In the genomic region with DNA sequence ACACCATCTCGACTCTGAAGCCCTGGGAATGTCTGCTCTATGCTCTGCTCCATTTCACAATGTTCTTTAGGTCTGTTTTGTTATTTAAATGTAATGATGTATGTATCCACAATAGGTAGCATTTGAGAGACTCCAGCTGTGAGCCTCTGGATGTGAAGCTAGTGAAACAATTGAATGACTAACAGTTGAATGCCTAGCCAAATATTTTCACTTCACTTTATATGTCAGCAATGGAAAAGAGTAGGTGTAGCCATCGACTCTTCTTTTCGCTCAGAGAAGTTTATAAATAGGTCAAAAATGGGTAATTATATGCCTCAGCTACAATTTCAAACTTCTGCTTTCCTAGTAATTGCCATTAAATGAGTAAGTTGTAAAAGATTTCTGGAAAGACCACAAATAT, we compare ENCODE assay signal across 18 cellular contexts.
DNase-seq lines count a peak whose midpoint lies in the region; ATAC-seq, FAIRE-seq and TF ChIP-seq lines count a peak whose summit lies in the region.
"Had no signal": no experiment of that assay in that cellular context is flagged by ENCODE, and none has a peak within 500 bp of the region (broad histone marks: within the 10 kb centered on the region; RNA-seq: fewer than 3 reads in every experiment).

No MANE protein-coding gene starts in this region.

- TF ChIP-seq CTCF in BJ (IDR thresholded peaks at IDR 0.05; ENCODE audit: insufficient read depth, low read depth, low read length) (no peak), psoas muscle (IDR thresholded peaks at IDR 0.05) (no peak)

- POLR2A ChIA-PET in BJ (lab: Charles Lee), result interaction anchor here (0.6 to 0.7 kb wide), 2 partner anchors 48 to 150 kb away, joined by 3 to 4 read pairs; no protein-coding TSS in a partner anchor

- no peaks in the 10 kb centered on the region for H3K36me3 ChIP-seq in BJ (ENCODE audit: control insufficient read depth, insufficient read depth, low read length)
- no peaks in the 10 kb centered on the region for H3K36me3 ChIP-seq in psoas muscle (ENCODE audit: insufficient read depth in 1 of 2, low read depth in 1 of 2)
- H3K36me3 ChIP-seq: ovary had no signal

- peak overlapping the region; percentile 10 for H3K27ac Mint-ChIP-seq in activated T-helper 1 cell treated with anti-CD3 and anti-CD28 coated beads, Interleukin-12 subunit alpha, Interleukin-12 subunit beta, Interleukin-2, Interleukin-4 antibody, amounts not matched to agents 30 ng/mL and 10 ng/mL and 1 ng/mL, durations not matched to agents 14 hours and 24 hours and 36 hours
- H3K27ac Mint-ChIP-seq: B cell, T-cell had no signal

- peaks cover 1% of the 10 kb centered on the region for H3K36me3 Mint-ChIP-seq in activated T-helper 1 cell treated with anti-CD3 and anti-CD28 coated beads, Interleukin-12 subunit alpha, Interleukin-12 subunit beta, Interleukin-2, Interleukin-4 antibody, amounts not matched to agents 30 ng/mL and 10 ng/mL and 1 ng/mL, durations not matched to agents 14 hours and 24 hours and 36 hours (ENCODE audit: low read depth)
- H3K36me3 Mint-ChIP-seq: T-cell had no signal

- H3K4me3 ChIP-seq in BJ (ENCODE audit: low read depth, low read length), result no peak overlapping the region
- H3K4me3 ChIP-seq in psoas muscle, result no peak overlapping the region
- H3K4me3 ChIP-seq: ovary had no signal

- no peak overlapping the region for H3K27ac ChIP-seq in psoas muscle
- H3K27ac ChIP-seq: ovary had no signal

- ATAC-seq in HG02884 (IDR thresholded peaks at IDR 0.05; ENCODE audit: unreplicated experiment) (peak; percentile 49), GM18502 (IDR thresholded peaks at IDR 0.05; ENCODE audit: poor library complexity, unreplicated experiment) (no peak), psoas muscle (no peak), sciatic nerve (no peak)
- ATAC-seq: activated T-cell treated with anti-CD3 and anti-CD28 coated beads, Interleukin-2, amount 50 U/mL, for 4 hours; Panc1; T-cell had no signal

- intact Hi-C loops in activated T-helper 1 cell treated with anti-CD3 and anti-CD28 coated beads, Interleukin-12 subunit alpha, Interleukin-12 subunit beta, Interleukin-2, Interleukin-4 antibody, amounts not matched to agents 30 ng/mL and 10 ng/mL and 1 ng/mL, durations not matched to agents 14 hours and 24 hours and 36 hours (cut with micrococcal nuclease), result loop anchor here (5.0 to 10.0 kb wide), 2 partner anchors 142 to 210 kb away; no protein-coding TSS in a partner anchor
- intact Hi-C loops in psoas muscle (cut with DNase I) (no loop called here), sciatic nerve (cut with DNase I) (no loop called here)

- no peaks in the 10 kb centered on the region for H3K9me3 ChIP-seq in psoas muscle
- H3K9me3 ChIP-seq: ovary had no signal

- H3K4me1 Mint-ChIP-seq in activated T-helper 1 cell treated with anti-CD3 and anti-CD28 coated beads, Interleukin-12 subunit alpha, Interleukin-12 subunit beta, Interleukin-2, Interleukin-4 antibody, amounts not matched to agents 30 ng/mL and 10 ng/mL and 1 ng/mL, durations not matched to agents 14 hours and 24 hours and 36 hours (ENCODE audit: low read depth), result peaks cover 23% of the 10 kb centered on the region

- no peaks in the 10 kb centered on the region for H3K27me3 ChIP-seq in BJ (ENCODE audit: control insufficient read depth, insufficient read depth, low read length)
- no peaks in the 10 kb centered on the region for H3K27me3 ChIP-seq in psoas muscle (ENCODE audit: insufficient read depth in 3 of 3, low read length in 2 of 3)
- H3K27me3 ChIP-seq: ovary had no signal

- DNase-seq in BJ (ENCODE audit: low read depth) (peak; percentile 59), iPS DF 19.7 (ENCODE audit: low read depth, low spot score) (peak; percentile 42), psoas muscle (no peak), sciatic nerve (ENCODE audit: low spot score) (no peak), RCC 7860 (ENCODE audit: low spot score) (no peak)
- no peak for DNase-seq in activated T-helper 1 cell treated with anti-CD3 and anti-CD28 coated beads, Interleukin-12 subunit alpha, Interleukin-12 subunit beta, Interleukin-2, Interleukin-4 antibody, amounts not matched to agents 30 ng/mL and 10 ng/mL and 1 ng/mL, durations not matched to agents 14 hours and 24 hours and 36 hours (ENCODE audit: low spot score)
- DNase-seq: activated T-cell treated with anti-CD3 and anti-CD28 coated beads, Interleukin-2, amount 50 U/mL, for 4 hours; anterior cingulate cortex; DMS79; NCI-H1436; ovary; stimulated activated CD4-positive, alpha-beta T cell treated with anti-CD3 and anti-CD28 coated beads, Interleukin-12 subunit alpha, Interleukin-12 subunit beta, amount 100 ng/mL, for 4 hours; T-cell had no signal

- CTCF ChIA-PET in BJ (lab: Yijun Ruan, JAX), result interaction anchor here (0.6 to 1.1 kb wide), 3 partner anchors 14 to 285 kb away, joined by 3 read pairs; partner anchors contain the start of gene CBR4

- 74 to 86% (median 81%) methylated on average over 3 of the region's 3 CpGs for WGBS in psoas muscle, 3 donors

- no peak for FAIRE-seq in RCC 7860 (lab: Jason Lieb, UNC)
- FAIRE-seq: frontal cortex had no signal

- no peak overlapping the region for H3K4me3 Mint-ChIP-seq in activated T-helper 1 cell treated with anti-CD3 and anti-CD28 coated beads, Interleukin-12 subunit alpha, Interleukin-12 subunit beta, Interleukin-2, Interleukin-4 antibody, amounts not matched to agents 30 ng/mL and 10 ng/mL and 1 ng/mL, durations not matched to agents 14 hours and 24 hours and 36 hours
- H3K4me3 Mint-ChIP-seq: activated T-cell treated with anti-CD3 and anti-CD28 coated beads, Interleukin-2, amount 50 U/mL, for 4 hours; B cell; T-cell had no signal

- peaks cover 7% of the 10 kb centered on the region for H3K9me3 Mint-ChIP-seq in activated T-helper 1 cell treated with anti-CD3 and anti-CD28 coated beads, Interleukin-12 subunit alpha, Interleukin-12 subunit beta, Interleukin-2, Interleukin-4 antibody, amounts not matched to agents 30 ng/mL and 10 ng/mL and 1 ng/mL, durations not matched to agents 14 hours and 24 hours and 36 hours
- H3K9me3 Mint-ChIP-seq: activated T-cell treated with anti-CD3 and anti-CD28 coated beads, Interleukin-2, amount 50 U/mL, for 4 hours had no signal

- H3K27me3 Mint-ChIP-seq in activated T-helper 1 cell treated with anti-CD3 and anti-CD28 coated beads, Interleukin-12 subunit alpha, Interleukin-12 subunit beta, Interleukin-2, Interleukin-4 antibody, amounts not matched to agents 30 ng/mL and 10 ng/mL and 1 ng/mL, durations not matched to agents 14 hours and 24 hours and 36 hours (ENCODE audit: insufficient read depth), result peaks cover 9% of the 10 kb centered on the region

- peaks cover 2% of the 10 kb centered on the region for H3K4me1 ChIP-seq in psoas muscle

Comparison
In these comparisons a context has a peak if more than half of its experiments do, and no peak if none do; other contexts are left out.
1. DNase-seq: peak in BJ (single experiment) and iPS DF 19.7 (single experiment); none in activated T-helper 1 cell treated with anti-CD3 and anti-CD28 coated beads, Interleukin-12 subunit alpha, Interleukin-12 subunit beta, Interleukin-2, Interleukin-4 antibody, amounts not matched to agents 30 ng/mL and 10 ng/mL and 1 ng/mL, durations not matched to agents 14 hours and 24 hours and 36 hours (single experiment), psoas muscle (0 of 2), sciatic nerve (single experiment) and RCC 7860 (single experiment).